1 cellular context compared by ENCODE assay signal in the genomic region with DNA sequence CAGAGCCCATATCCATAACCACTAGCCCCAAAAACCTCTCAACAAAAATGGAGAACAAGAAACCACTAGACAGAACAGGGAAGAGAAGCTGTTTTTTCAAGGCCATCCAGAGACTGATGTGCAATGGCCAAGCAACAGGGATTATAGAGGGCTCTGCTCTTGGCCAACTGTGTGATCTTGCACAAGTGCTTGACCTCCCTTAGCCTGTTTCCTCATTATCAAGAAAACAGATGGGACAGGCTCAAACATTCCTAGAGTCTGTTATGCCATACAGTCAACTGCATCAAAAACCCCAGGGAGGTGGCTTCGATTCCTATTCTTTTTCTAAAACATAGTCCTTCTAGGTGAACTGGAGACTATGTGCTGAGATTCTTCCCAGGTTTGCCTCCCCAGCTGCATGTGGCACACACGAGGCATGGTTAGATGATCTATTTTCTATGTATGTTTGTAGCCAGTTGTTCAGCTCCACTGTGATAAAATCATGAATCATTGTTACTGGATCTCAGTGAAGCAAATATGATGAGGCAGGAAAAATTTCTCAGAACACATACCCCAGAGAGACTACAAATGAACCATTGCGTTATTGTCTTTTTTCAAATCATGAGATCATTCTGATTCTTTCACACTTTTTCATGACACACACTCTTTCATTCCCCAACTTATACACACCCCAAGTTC.
TF ChIP-seq lines count a peak whose summit lies in the region.

No MANE protein-coding gene starts in this region.

TF ChIP-seq in GM23338, 12 proteins besides CTCF, POLR2A, EP300 and RAD21 (continued from another document):
- TF ChIP-seq, protein P1, sequence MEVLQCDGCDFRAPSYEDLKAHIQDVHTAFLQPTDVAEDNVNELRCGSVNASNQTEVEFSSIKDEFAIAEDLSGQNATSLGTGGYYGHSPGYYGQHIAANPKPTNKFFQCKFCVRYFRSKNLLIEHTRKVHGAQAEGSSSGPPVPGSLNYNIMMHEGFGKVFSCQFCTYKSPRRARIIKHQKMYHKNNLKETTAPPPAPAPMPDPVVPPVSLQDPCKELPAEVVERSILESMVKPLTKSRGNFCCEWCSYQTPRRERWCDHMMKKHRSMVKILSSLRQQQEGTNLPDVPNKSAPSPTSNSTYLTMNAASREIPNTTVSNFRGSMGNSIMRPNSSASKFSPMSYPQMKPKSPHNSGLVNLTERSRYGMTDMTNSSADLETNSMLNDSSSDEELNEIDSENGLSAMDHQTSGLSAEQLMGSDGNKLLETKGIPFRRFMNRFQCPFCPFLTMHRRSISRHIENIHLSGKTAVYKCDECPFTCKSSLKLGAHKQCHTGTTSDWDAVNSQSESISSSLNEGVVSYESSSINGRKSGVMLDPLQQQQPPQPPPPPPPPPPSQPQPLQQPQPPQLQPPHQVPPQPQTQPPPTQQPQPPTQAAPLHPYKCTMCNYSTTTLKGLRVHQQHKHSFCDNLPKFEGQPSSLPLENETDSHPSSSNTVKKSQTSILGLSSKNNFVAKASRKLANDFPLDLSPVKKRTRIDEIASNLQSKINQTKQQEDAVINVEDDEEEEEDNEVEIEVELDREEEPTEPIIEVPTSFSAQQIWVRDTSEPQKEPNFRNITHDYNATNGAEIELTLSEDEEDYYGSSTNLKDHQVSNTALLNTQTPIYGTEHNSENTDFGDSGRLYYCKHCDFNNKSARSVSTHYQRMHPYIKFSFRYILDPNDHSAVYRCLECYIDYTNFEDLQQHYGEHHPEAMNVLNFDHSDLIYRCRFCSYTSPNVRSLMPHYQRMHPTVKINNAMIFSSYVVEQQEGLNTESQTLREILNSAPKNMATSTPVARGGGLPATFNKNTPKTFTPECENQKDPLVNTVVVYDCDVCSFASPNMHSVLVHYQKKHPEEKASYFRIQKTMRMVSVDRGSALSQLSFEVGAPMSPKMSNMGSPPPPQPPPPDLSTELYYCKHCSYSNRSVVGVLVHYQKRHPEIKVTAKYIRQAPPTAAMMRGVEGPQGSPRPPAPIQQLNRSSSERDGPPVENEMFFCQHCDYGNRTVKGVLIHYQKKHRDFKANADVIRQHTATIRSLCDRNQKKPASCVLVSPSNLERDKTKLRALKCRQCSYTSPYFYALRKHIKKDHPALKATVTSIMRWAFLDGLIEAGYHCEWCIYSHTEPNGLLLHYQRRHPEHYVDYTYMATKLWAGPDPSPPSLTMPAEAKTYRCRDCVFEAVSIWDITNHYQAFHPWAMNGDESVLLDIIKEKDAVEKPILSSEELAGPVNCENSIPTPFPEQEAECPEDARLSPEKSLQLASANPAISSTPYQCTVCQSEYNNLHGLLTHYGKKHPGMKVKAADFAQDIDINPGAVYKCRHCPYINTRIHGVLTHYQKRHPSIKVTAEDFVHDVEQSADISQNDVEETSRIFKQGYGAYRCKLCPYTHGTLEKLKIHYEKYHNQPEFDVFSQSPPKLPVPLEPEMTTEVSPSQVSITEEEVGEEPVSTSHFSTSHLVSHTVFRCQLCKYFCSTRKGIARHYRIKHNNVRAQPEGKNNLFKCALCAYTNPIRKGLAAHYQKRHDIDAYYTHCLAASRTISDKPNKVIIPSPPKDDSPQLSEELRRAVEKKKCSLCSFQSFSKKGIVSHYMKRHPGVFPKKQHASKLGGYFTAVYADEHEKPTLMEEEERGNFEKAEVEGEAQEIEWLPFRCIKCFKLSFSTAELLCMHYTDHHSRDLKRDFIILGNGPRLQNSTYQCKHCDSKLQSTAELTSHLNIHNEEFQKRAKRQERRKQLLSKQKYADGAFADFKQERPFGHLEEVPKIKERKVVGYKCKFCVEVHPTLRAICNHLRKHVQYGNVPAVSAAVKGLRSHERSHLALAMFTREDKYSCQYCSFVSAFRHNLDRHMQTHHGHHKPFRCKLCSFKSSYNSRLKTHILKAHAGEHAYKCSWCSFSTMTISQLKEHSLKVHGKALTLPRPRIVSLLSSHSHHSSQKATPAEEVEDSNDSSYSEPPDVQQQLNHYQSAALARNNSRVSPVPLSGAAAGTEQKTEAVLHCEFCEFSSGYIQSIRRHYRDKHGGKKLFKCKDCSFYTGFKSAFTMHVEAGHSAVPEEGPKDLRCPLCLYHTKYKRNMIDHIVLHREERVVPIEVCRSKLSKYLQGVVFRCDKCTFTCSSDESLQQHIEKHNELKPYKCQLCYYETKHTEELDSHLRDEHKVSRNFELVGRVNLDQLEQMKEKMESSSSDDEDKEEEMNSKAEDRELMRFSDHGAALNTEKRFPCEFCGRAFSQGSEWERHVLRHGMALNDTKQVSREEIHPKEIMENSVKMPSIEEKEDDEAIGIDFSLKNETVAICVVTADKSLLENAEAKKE (CRISPR knock-in tag; IDR thresholded peaks at IDR 0.05), result no peak
- TF ChIP-seq POLR2AphosphoS5 (IDR thresholded peaks at IDR 0.05; ENCODE audit: low read depth) (no peak), STAT1 (IDR thresholded peaks at IDR 0.05; ENCODE audit: unreplicated experiment) (no peak), ETS1 (IDR thresholded peaks at IDR 0.05) (no peak), ZNF114 (CRISPR knock-in tag; IDR thresholded peaks at IDR 0.05) (no peak)
